In the genomic region with DNA sequence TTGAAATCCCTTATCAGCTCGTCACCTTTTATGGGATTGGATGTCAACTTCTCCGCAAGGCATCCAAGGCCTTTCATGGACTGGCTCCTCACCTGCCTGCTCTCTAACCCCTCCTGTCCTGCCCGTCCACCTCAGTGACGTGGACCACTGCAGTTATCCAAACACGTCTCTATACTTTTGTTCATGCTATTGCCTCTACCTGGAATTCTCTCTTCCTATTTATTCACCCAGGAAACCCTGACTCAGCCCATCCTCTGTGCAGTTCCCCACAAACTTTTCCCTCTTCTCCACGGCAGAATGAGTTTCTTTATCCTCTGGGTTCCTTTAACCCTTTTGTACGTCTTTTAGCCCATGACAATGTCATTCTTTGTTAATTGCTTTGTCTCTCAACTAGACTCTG, we compare ENCODE assay signal across 1 cellular context.
TF ChIP-seq lines count a peak whose summit lies in the region.

No MANE protein-coding gene starts in this region.

TF ChIP-seq in IMR-90, 13 proteins besides CTCF, POLR2A, EP300 and RAD21:
- TF ChIP-seq RFX5 (IDR thresholded peaks at IDR 0.05; ENCODE audit: low read depth, low read length) (no peak), FOS (IDR thresholded peaks at IDR 0.05; ENCODE audit: low read depth, low read length) (no peak)
